8 cellular contexts compared by ENCODE assay signal in the genomic region with DNA sequence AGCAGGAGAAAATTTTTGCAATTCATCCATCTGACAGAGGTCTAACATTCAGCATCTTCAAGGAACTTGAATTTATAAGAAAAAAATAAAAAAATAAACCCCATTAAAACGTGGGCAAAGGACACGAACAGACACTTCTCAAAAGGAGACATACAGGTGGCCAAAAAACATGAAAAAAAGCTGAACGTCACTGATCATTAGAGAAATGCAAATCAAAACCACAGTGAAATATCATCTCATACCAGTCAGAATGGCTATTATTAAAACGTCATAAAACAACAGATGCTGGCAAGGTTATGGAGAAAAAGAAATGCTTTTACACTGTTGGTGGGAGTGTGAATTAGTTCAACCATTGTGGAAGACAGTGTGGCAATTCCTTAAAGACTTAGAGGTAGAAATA.
DNase-seq lines count a peak whose midpoint lies in the region; ATAC-seq, FAIRE-seq and TF ChIP-seq lines count a peak whose summit lies in the region.
"Not testable (repeated sequence)": the region's sequence is repeated elsewhere in the genome, so short reads cannot be mapped to it uniquely, and the experiment has no call there.

No MANE protein-coding gene starts in this region.

- CTCF ChIA-PET in activated CD8-positive, alpha-beta T cell treated with anti-CD3 and anti-CD28 coated beads, Interleukin-2, amount 10 ng/mL, durations not matched to agents 7 days and 5 days (lab: Charles Lee), result interaction anchor here (1.3 to 3.2 kb wide), 3 partner anchors 41 to 205 kb away, joined by 3 to 14 read pairs (median 6); no protein-coding TSS in a partner anchor
- CTCF ChIA-PET in GM12878 (lab: Yijun Ruan, JAX), result interaction anchor here (1.8 to 2.2 kb wide), 2 partner anchors 12 to 43 kb away, joined by 7 to 8 read pairs; no protein-coding TSS in a partner anchor

- not testable (repeated sequence) for H3K4me3 Mint-ChIP-seq in activated CD8-positive, alpha-beta T cell treated with anti-CD3 and anti-CD28 coated beads, Interleukin-2, amount 10 ng/mL, durations not matched to agents 7 days and 5 days
- H3K4me3 Mint-ChIP-seq in natural killer cell, result peak overlapping the region; percentile 82

- not testable (repeated sequence) for H3K79me2 ChIP-seq in GM12878 (ENCODE audit: control insufficient read depth, insufficient read depth, low read length)

- peak overlapping the region; percentile 93 for H3K27ac Mint-ChIP-seq in activated CD8-positive, alpha-beta T cell treated with anti-CD3 and anti-CD28 coated beads, Interleukin-2, amount 10 ng/mL, durations not matched to agents 7 days and 5 days
- peak overlapping the region in 1 of 2 donors; percentile 77 for H3K27ac Mint-ChIP-seq in natural killer cell

- H3K4me3 ChIP-seq in BLaER1 treated with 17β-estradiol and CSF1 and Interleukin-3, amounts not matched to agents 10 nM and 100 nM; GM12878: not testable (repeated sequence)

- peaks cover 36 to 77% (median 59%) of the 10 kb centered on the region in 10 experiments for H3K4me1 ChIP-seq in BLaER1 treated with 17β-estradiol and CSF1 and Interleukin-3, amounts not matched to agents 10 nM and 100 nM
- H3K4me1 ChIP-seq in GM12878 (ENCODE audit: control insufficient read depth, insufficient read depth, low read length), result not testable (repeated sequence)

- not testable (repeated sequence) for TF ChIP-seq RAD21 in GM12878 (IDR thresholded peaks at IDR 0.05; ENCODE audit: insufficient read depth, low read depth, low read length)

- RAD21 ChIA-PET in GM12878 (lab: Charles Lee; ENCODE audit: unreplicated experiment), result interaction anchor here (1.1 to 1.6 kb wide), 2 partner anchors 17 to 29 kb away, joined by 3 to 7 read pairs; no protein-coding TSS in a partner anchor

- 20% methylated on average over 4 of the region's 4 CpGs for WGBS in GM12878 (ENCODE audit: insufficient coverage, insufficient replicate concordance, low lambda C conversion rate, missing lambda C conversion rate)

- not testable (repeated sequence) for TF ChIP-seq CTCF in GM12878 (IDR thresholded peaks at IDR 0.05 in 2 of 3, conservative IDR thresholded peaks at IDR 0.05 in 1 of 3; ENCODE audit: control insufficient read depth in 2 of 3, extremely low read depth in 1 of 3, insufficient read depth in 1 of 3, low read depth in 3 of 3, low read length in 3 of 3); natural killer cell (IDR thresholded peaks at IDR 0.05)

- POLR2A ChIA-PET in activated CD8-positive, alpha-beta T cell treated with anti-CD3 and anti-CD28 coated beads, Interleukin-2, amount 10 ng/mL, durations not matched to agents 7 days and 5 days (lab: Charles Lee); GM12878 (lab: Charles Lee): not testable (repeated sequence)

- H3K9me3 Mint-ChIP-seq in activated CD8-positive, alpha-beta T cell treated with anti-CD3 and anti-CD28 coated beads, Interleukin-2, amount 10 ng/mL, durations not matched to agents 7 days and 5 days (ENCODE audit: insufficient read depth), result peaks cover 17% of the 10 kb centered on the region
- H3K9me3 Mint-ChIP-seq in natural killer cell, result not testable (repeated sequence)

- not testable (repeated sequence) for H2AFZ ChIP-seq in GM12878 (ENCODE audit: control insufficient read depth, low read depth, low read length)

- FAIRE-seq in GM12878 (lab: Jason Lieb, UNC), result not testable (repeated sequence)

- BruUV-seq in GM12878 (replicated peaks; lab: Mats Ljungman, UMichigan), result not testable (repeated sequence)

- intact Hi-C loops in GM12878 (cut with micrococcal nuclease; ENCODE audit: unreplicated experiment), result loop anchor here (2.0 kb wide), 1 partner anchor 17 kb away; no protein-coding TSS in a partner anchor
- intact Hi-C loops in natural killer cell (cut with micrococcal nuclease), result not testable (repeated sequence)

- not testable (repeated sequence) for H4K20me1 ChIP-seq in BLaER1 treated with 17β-estradiol and CSF1 and Interleukin-3, amounts not matched to agents 10 nM and 100 nM; GM12878 (ENCODE audit: control insufficient read depth, insufficient read depth)

- H3K27ac ChIP-seq in BLaER1 treated with 17β-estradiol and CSF1 and Interleukin-3, amounts not matched to agents 10 nM and 100 nM, result peak overlapping the region in 10 of 11 experiments; percentile 60 to 85 (median 71); a peak in 18 of 22 replicates
- not testable (repeated sequence) for H3K27ac ChIP-seq in GM12878 (ENCODE audit: control insufficient read depth, insufficient read depth)

- peaks cover 71% of the 10 kb centered on the region for H3K4me1 Mint-ChIP-seq in activated CD8-positive, alpha-beta T cell treated with anti-CD3 and anti-CD28 coated beads, Interleukin-2, amount 10 ng/mL, durations not matched to agents 7 days and 5 days (ENCODE audit: low read depth)
- H3K4me1 Mint-ChIP-seq in natural killer cell, result peaks cover 35 to 36% of the 10 kb centered on the region in 2 donors

- peak; percentile 18 for DNase-seq in NAMALWA (ENCODE audit: low spot score)
- DNase-seq in activated CD8-positive, alpha-beta T cell treated with anti-CD3 and anti-CD28 coated beads, Interleukin-2, amount 10 ng/mL, durations not matched to agents 7 days and 5 days; GM12878 (ENCODE audit: low read depth, low spot score); natural killer cell: not testable (repeated sequence)

- H3K9ac ChIP-seq in BLaER1 treated with 17β-estradiol and CSF1 and Interleukin-3, amounts not matched to agents 10 nM and 100 nM; GM12878 (ENCODE audit: control insufficient read depth, insufficient read depth, low read length): not testable (repeated sequence)

- peaks cover 23% of the 10 kb centered on the region for H3K36me3 Mint-ChIP-seq in activated CD8-positive, alpha-beta T cell treated with anti-CD3 and anti-CD28 coated beads, Interleukin-2, amount 10 ng/mL, durations not matched to agents 7 days and 5 days (ENCODE audit: low read depth)
- not testable (repeated sequence) for H3K36me3 Mint-ChIP-seq in natural killer cell

- H3K9me3 ChIP-seq in BLaER1 treated with 17β-estradiol and CSF1 and Interleukin-3, amounts not matched to agents 10 nM and 100 nM (replicated peaks in 1 of 11); GM12878 (replicated peaks; ENCODE audit: control insufficient read depth, insufficient read depth, low read length): not testable (repeated sequence)

- in situ Hi-C loops in GM12878 (cut with MboI), result not testable (repeated sequence)

- TF ChIP-seq EP300 in GM12878 (IDR thresholded peaks at IDR 0.05; ENCODE audit: borderline replicate concordance in 1 of 2, control insufficient read depth in 1 of 2, low read depth in 2 of 2, low read length in 2 of 2), result not testable (repeated sequence)

- H3K27me3 ChIP-seq in BLaER1 treated with 17β-estradiol and CSF1 and Interleukin-3, amounts not matched to agents 10 nM and 100 nM, result peaks cover 0 to 24% (median 0%) of the 10 kb centered on the region in 11 experiments; a peak in 3 of 22 replicates
- not testable (repeated sequence) for H3K27me3 ChIP-seq in GM12878 (replicated peaks in 1 of 2; ENCODE audit: control insufficient read depth in 2 of 2, insufficient read depth in 2 of 2, low read length in 1 of 2)

- H3K36me3 ChIP-seq in BLaER1 treated with 17β-estradiol and CSF1 and Interleukin-3, amounts not matched to agents 10 nM and 100 nM; GM12878 (ENCODE audit: control insufficient read depth in 2 of 2, insufficient read depth in 2 of 2, low read length in 1 of 2): not testable (repeated sequence)

- ATAC-seq in GM18517 (IDR thresholded peaks at IDR 0.05; ENCODE audit: unreplicated experiment) (peak; percentile 47), GM18909 (IDR thresholded peaks at IDR 0.05; ENCODE audit: poor library complexity, unreplicated experiment) (peak; percentile 39), HG02798 (IDR thresholded peaks at IDR 0.05; ENCODE audit: poor library complexity, unreplicated experiment) (peak; percentile 54), GM12878 (peak; percentile 55)
- not testable (repeated sequence) for ATAC-seq in activated CD8-positive, alpha-beta T cell treated with anti-CD3 and anti-CD28 coated beads, Interleukin-2, amount 10 ng/mL, durations not matched to agents 7 days and 5 days; natural killer cell

- peak overlapping the region in 10 of 11 experiments; percentile 34 to 89 (median 82); a peak in 19 of 22 replicates for H3K4me2 ChIP-seq in BLaER1 treated with 17β-estradiol and CSF1 and Interleukin-3, amounts not matched to agents 10 nM and 100 nM
- not testable (repeated sequence) for H3K4me2 ChIP-seq in GM12878 (ENCODE audit: control insufficient read depth, insufficient read depth)

- SMC1A ChIA-PET in GM12878 (lab: Charles Lee; ENCODE audit: uncharacterized antibody, unreplicated experiment), result interaction anchor here (2.2 to 3.2 kb wide), 2 partner anchors 7 to 12 kb away, joined by 5 to 11 read pairs; no protein-coding TSS in a partner anchor

- TF ChIP-seq POLR2A in GM12878 (IDR thresholded peaks at IDR 0.05; ENCODE audit: low read depth, low read length), result not testable (repeated sequence)

- H3K27me3 Mint-ChIP-seq in activated CD8-positive, alpha-beta T cell treated with anti-CD3 and anti-CD28 coated beads, Interleukin-2, amount 10 ng/mL, durations not matched to agents 7 days and 5 days (ENCODE audit: low read depth); natural killer cell (ENCODE audit: low read depth in 2 of 2): not testable (repeated sequence)

TF ChIP-seq in GM12878, 131 proteins besides CTCF, POLR2A, EP300 and RAD21:
- TF ChIP-seq ATF7 (IDR thresholded peaks at IDR 0.05; ENCODE audit: low read depth), result 0 out of 2 replicates have a peak, but pooled peaks have one; percentile 35
- TF ChIP-seq NR2C1 (IDR thresholded peaks at IDR 0.05), result 0 out of 2 replicates have a peak, but pooled peaks have one; percentile 6
- TF ChIP-seq MTA2 (IDR thresholded peaks at IDR 0.05; ENCODE audit: low read depth), result peak; percentile 41; the same call in 1 of the 2 replicates
